ENCODE assay signal across 21 cellular contexts in genomic region chr4:99486648-99487047, GRCh38. TPM values are rescaled to one million over a fixed set of nuclear protein-coding genes. Genes with fewer than 3 reads are reported as not detected.
"Had no signal": no experiment of that assay in that cellular context is flagged by ENCODE, and none has a peak within 500 bp of the region (broad histone marks: within the 10 kb centered on the region; RNA-seq: fewer than 3 reads in every experiment).

No MANE protein-coding gene starts in this region.

RNA-seq across cellular contexts. Expression of gene C4orf17, which starts 24.2 kb away (rescaled TPM):
- total RNA-seq: activated naive CD4-positive, alpha-beta T cell treated with anti-CD3 and anti-CD28 coated beads for 36 hours; activated naive CD4-positive, alpha-beta T cell treated with anti-CD3 and anti-CD28 coated beads, Interleukin-2, amount 50 U/mL, for 72 hours; activated naive CD8-positive, alpha-beta T cell treated with anti-CD3 and anti-CD28 coated beads for 36 hours; activated naive CD8-positive, alpha-beta T cell treated with anti-CD3 and anti-CD28 coated beads, Interleukin-2, amount 10 ng/mL, durations not matched to agents 7 days and 5 days; activated T-cell treated with anti-CD3 and anti-CD28 coated beads, Interleukin-2, amount 50 U/mL, for 4 hours; activated T-helper 1 cell treated with anti-CD3 and anti-CD28 coated beads, Interleukin-12 subunit alpha, Interleukin-12 subunit beta, Interleukin-2, Interleukin-4 antibody, amounts not matched to agents 30 ng/mL and 10 ng/mL and 1 ng/mL, durations not matched to agents 14 hours and 24 hours and 36 hours; activated T-helper 17 cell treated with anti-CD3 and anti-CD28 coated beads, Interleukin-2, amount 50 U/mL, for 72 hours; activated T-helper 2 cell treated with anti-CD3 and anti-CD28 coated beads, Interferon-gamma antibody, Interleukin-2, Interleukin-4, amounts not matched to agents 10 μg/mL and 5 μg/mL and 100 μg/mL, durations not matched to agents 14 hours and 24 hours and 36 hours; adrenal gland; aorta; ascending aorta; astrocyte; body of pancreas; breast epithelium; bronchial epithelial cell; cardiac muscle cell; cardiac septum; cerebellum; chondrocyte had no signal
- polyA plus RNA-seq: adipose tissue, adrenal gland, aorta, cardiac muscle cell had no signal

RNA-seq across cellular contexts. Expression of gene ADH7, which starts 51.5 kb away (rescaled TPM):
- total RNA-seq: activated naive CD4-positive, alpha-beta T cell treated with anti-CD3 and anti-CD28 coated beads for 36 hours; activated naive CD4-positive, alpha-beta T cell treated with anti-CD3 and anti-CD28 coated beads, Interleukin-2, amount 50 U/mL, for 72 hours; activated naive CD8-positive, alpha-beta T cell treated with anti-CD3 and anti-CD28 coated beads for 36 hours; activated naive CD8-positive, alpha-beta T cell treated with anti-CD3 and anti-CD28 coated beads, Interleukin-2, amount 10 ng/mL, durations not matched to agents 7 days and 5 days; activated T-cell treated with anti-CD3 and anti-CD28 coated beads, Interleukin-2, amount 50 U/mL, for 4 hours; activated T-cell treated with anti-CD3 and anti-CD28 coated beads, Interleukin-2, amount 50 U/mL, for 72 hours; activated T-helper 1 cell treated with anti-CD3 and anti-CD28 coated beads, Interleukin-12 subunit alpha, Interleukin-12 subunit beta, Interleukin-2, Interleukin-4 antibody, amounts not matched to agents 30 ng/mL and 10 ng/mL and 1 ng/mL, durations not matched to agents 14 hours and 24 hours and 36 hours; activated T-helper 17 cell treated with anti-CD3 and anti-CD28 coated beads, Interleukin-2, amount 50 U/mL, for 72 hours; activated T-helper 2 cell treated with anti-CD3 and anti-CD28 coated beads, Interferon-gamma antibody, Interleukin-2, Interleukin-4, amounts not matched to agents 10 μg/mL and 5 μg/mL and 100 μg/mL, durations not matched to agents 14 hours and 24 hours and 36 hours; adrenal gland; aorta; ascending aorta; astrocyte; body of pancreas; breast epithelium; cardiac muscle cell; cardiac septum; cerebellum; chondrocyte had no signal
- polyA plus RNA-seq: cardiac muscle cell had no signal
